22 cellular contexts compared by ENCODE assay signal in genomic region chr12:3043406-3043805, GRCh38. TPM values are rescaled to one million over a fixed set of nuclear protein-coding genes. Genes with fewer than 3 reads are reported as not detected.
"Had no signal": no experiment of that assay in that cellular context is flagged by ENCODE, and none has a peak within 500 bp of the region (broad histone marks: within the 10 kb centered on the region; RNA-seq: fewer than 3 reads in every experiment).

No MANE protein-coding gene starts in this region.

- H3K4me3 Mint-ChIP-seq: activated CD8-positive, alpha-beta T cell treated with anti-CD3 and anti-CD28 coated beads, Interleukin-2, amount 10 ng/mL, durations not matched to agents 7 days and 5 days; activated naive CD8-positive, alpha-beta T cell; naive thymus-derived CD8-positive, alpha-beta T cell; stimulated activated effector memory CD8-positive, alpha-beta T cell treated with anti-CD3 and anti-CD28 coated beads, Interleukin-12 subunit alpha, Interleukin-12 subunit beta, amount 100 ng/mL, for 72 hours had no signal

- ATAC-seq: activated CD8-positive, alpha-beta T cell treated with anti-CD3 and anti-CD28 coated beads, Interleukin-2, amount 10 ng/mL, durations not matched to agents 7 days and 5 days; naive thymus-derived CD8-positive, alpha-beta T cell; stimulated activated effector memory CD8-positive, alpha-beta T cell treated with anti-CD3 and anti-CD28 coated beads, Interleukin-12 subunit alpha, Interleukin-12 subunit beta, amount 100 ng/mL, for 72 hours had no signal

- H3K9me3 Mint-ChIP-seq: naive thymus-derived CD8-positive, alpha-beta T cell; stimulated activated effector memory CD8-positive, alpha-beta T cell treated with anti-CD3 and anti-CD28 coated beads, Interleukin-12 subunit alpha, Interleukin-12 subunit beta, amount 100 ng/mL, for 72 hours had no signal

- H3K27ac ChIP-seq: adrenal gland, ascending aorta, brain microvascular endothelial cell, heart right ventricle, stomach, suprapubic skin, tibial nerve, WERI-Rb-1 had no signal

- H3K27ac Mint-ChIP-seq: activated CD8-positive, alpha-beta T cell treated with anti-CD3 and anti-CD28 coated beads, Interleukin-2, amount 10 ng/mL, durations not matched to agents 7 days and 5 days; activated naive CD8-positive, alpha-beta T cell; naive thymus-derived CD8-positive, alpha-beta T cell; progenitor cell of endocrine pancreas; stimulated activated effector memory CD8-positive, alpha-beta T cell treated with anti-CD3 and anti-CD28 coated beads, Interleukin-12 subunit alpha, Interleukin-12 subunit beta, amount 100 ng/mL, for 72 hours had no signal

- H3K9me3 ChIP-seq: adrenal gland, ascending aorta, heart right ventricle, stomach, suprapubic skin, tibial nerve had no signal

- H3K27me3 ChIP-seq: adrenal gland, ascending aorta, brain microvascular endothelial cell, heart right ventricle, suprapubic skin, tibial nerve had no signal

- H3K36me3 ChIP-seq: adrenal gland had no signal

- H3K36me3 Mint-ChIP-seq: activated naive CD8-positive, alpha-beta T cell; naive thymus-derived CD8-positive, alpha-beta T cell; stimulated activated effector memory CD8-positive, alpha-beta T cell treated with anti-CD3 and anti-CD28 coated beads, Interleukin-12 subunit alpha, Interleukin-12 subunit beta, amount 100 ng/mL, for 72 hours had no signal

- DNase-seq: activated CD4-positive, alpha-beta T cell treated with anti-CD3 and anti-CD28 coated beads for 1 hour; activated CD4-positive, alpha-beta T cell treated with anti-CD3 and anti-CD28 coated beads, Interleukin-2, amount 50 U/mL, for 1 hour; activated CD8-positive, alpha-beta T cell treated with anti-CD3 and anti-CD28 coated beads, Interleukin-2, amount 10 ng/mL, durations not matched to agents 7 days and 5 days; activated naive CD4-positive, alpha-beta T cell; adrenal gland; brain microvascular endothelial cell; caudate nucleus; dermis blood vessel endothelial cell; effector CD8-positive, alpha-beta T cell; heart right ventricle; naive thymus-derived CD8-positive, alpha-beta T cell; stimulated activated CD4-positive, alpha-beta T cell treated with anti-CD3 and anti-CD28 coated beads, Interleukin-1b, Interleukin-23, amount 100 ng/mL, for 48 hours; stomach; T-helper 1 cell; WERI-Rb-1 had no signal

- H3K4me3 ChIP-seq: adrenal gland, ascending aorta, heart right ventricle, lung, stomach, suprapubic skin, tibial nerve had no signal

- H3K4me1 ChIP-seq: adrenal gland had no signal

RNA-seq across cellular contexts. Expression of gene TSPAN9, which starts 33.8 kb away (rescaled TPM):
- total RNA-seq: activated CD8-positive, alpha-beta T cell treated with anti-CD3 and anti-CD28 coated beads, Interleukin-2, amount 10 ng/mL, durations not matched to agents 7 days and 5 days had no signal
- polyA plus RNA-seq: naive thymus-derived CD8-positive, alpha-beta T cell had no signal
